Comparison of ENCODE assay signal across 8 cellular contexts in genomic region chr16:54286067-54286329, GRCh38. TPM values are rescaled to one million over a fixed set of nuclear protein-coding genes. Genes with fewer than 3 reads are reported as not detected.
DNase-seq lines count a peak whose midpoint lies in the region; ATAC-seq and TF ChIP-seq lines count a peak whose summit lies in the region.

No MANE protein-coding gene starts in this region.

- peaks cover 49% of the 10 kb centered on the region for H3K4me1 Mint-ChIP-seq in WTC11

- ATAC-seq in HCT116 (no peak), WTC11 (no peak), HG03108 (IDR thresholded peaks at IDR 0.05; ENCODE audit: unreplicated experiment) (no peak), HG03139 (IDR thresholded peaks at IDR 0.05; ENCODE audit: unreplicated experiment) (no peak)

- H3K36me3 ChIP-seq in HCT116 (ENCODE audit: control insufficient read depth in 1 of 2, insufficient read depth in 2 of 2, low read length in 2 of 2): no peaks in the 10 kb centered on the region
- no peaks in the 10 kb centered on the region for H3K36me3 ChIP-seq in hepatocyte (replicated peaks; ENCODE audit: insufficient read depth, low read depth)
- no peaks in the 10 kb centered on the region for H3K36me3 ChIP-seq in spleen

- H3K4me2 ChIP-seq in HCT116 (ENCODE audit: low read length): peak overlapping the region; percentile 96
- H3K4me2 ChIP-seq in hepatocyte: peak overlapping the region; percentile 94

- no peak overlapping the region for H3K27ac ChIP-seq in HCT116 (ENCODE audit: low read depth, low read length)
- peak overlapping the region; percentile 77 for H3K27ac ChIP-seq in hepatocyte
- H3K27ac ChIP-seq in spleen: no peak overlapping the region

- TF ChIP-seq CTCF in HCT116 (IDR thresholded peaks at IDR 0.05 in 2 of 3, conservative IDR thresholded peaks at IDR 0.05 in 1 of 3; ENCODE audit: borderline replicate concordance in 1 of 3, insufficient read depth in 1 of 3, low read depth in 2 of 3, low read length in 2 of 3) (no peak), WTC11 (IDR thresholded peaks at IDR 0.05) (no peak), hepatocyte (IDR thresholded peaks at IDR 0.05; ENCODE audit: poor library complexity) (no peak), spleen (IDR thresholded peaks at IDR 0.05 in 8 of 11, conservative IDR thresholded peaks at IDR 0.05 in 3 of 11) (no peak)

- RAD21 ChIA-PET in HCT116 (lab: Charles Lee; ENCODE audit: low non-redundant PET in 1 of 2, low total read pairs in 2 of 2, uncharacterized antibody in 2 of 2, unreplicated experiment in 2 of 2): no interaction called here

- TF ChIP-seq POLR2A in HCT116 (IDR thresholded peaks at IDR 0.05; ENCODE audit: borderline replicate concordance, extremely low read depth, insufficient read depth, insufficient read length): no peak
- TF ChIP-seq POLR2A in spleen (IDR thresholded peaks at IDR 0.05): no peak

- POLR2A ChIA-PET in HCT116 (lab: Charles Lee) (no interaction called here), WTC11 (lab: Charles Lee) (interaction anchor here (1.0 kb wide), 1 partner anchor 365 kb away, joined by 4 read pairs; no protein-coding TSS in a partner anchor)

- H3K27me3 ChIP-seq in HCT116 (ENCODE audit: insufficient read depth, low read length) (no peaks in the 10 kb centered on the region), hepatocyte (peaks cover 88% of the 10 kb centered on the region), spleen (replicated peaks in 1 of 7) (peaks cover 17 to 100% (median 98%) of the 10 kb centered on the region in 7 donors)

- H3K9me3 ChIP-seq in HCT116 (ENCODE audit: control insufficient read depth in 1 of 2, insufficient read depth in 1 of 2, low read depth in 1 of 2, low read length in 2 of 2): no peaks in the 10 kb centered on the region
- no peaks in the 10 kb centered on the region for H3K9me3 ChIP-seq in hepatocyte (ENCODE audit: low read depth)
- no peaks in the 10 kb centered on the region for H3K9me3 ChIP-seq in spleen

- intact Hi-C loops in HCT116 (cut with micrococcal nuclease): loop anchor here (10.0 kb wide), 3 partner anchors 391 to 669 kb away; no protein-coding TSS in a partner anchor
- intact Hi-C loops in spleen (cut with DNase I; ENCODE audit: low total_unique reads): no loop called here

- no peak overlapping the region for H3K9ac ChIP-seq in HCT116 (ENCODE audit: low read length)

- DNase-seq in HCT116 (ENCODE audit: low read depth, low spot score): no peak
- no peak for DNase-seq in WTC11 (ENCODE audit: low spot score)
- DNase-seq in hepatocyte (ENCODE audit: low spot score): no peak
- DNase-seq in spleen: no peak
- DNase-seq in LoVo (ENCODE audit: low spot score): no peak
- DNase-seq in activated gamma-delta T cell treated with Interleukin-2 at 50 U/mL for 16 hours: no peak

- H3K4me3 Mint-ChIP-seq in WTC11: peak overlapping the region; percentile 85

- peaks cover 93% of the 10 kb centered on the region for H3K27me3 Mint-ChIP-seq in WTC11 (ENCODE audit: low read depth)

- CTCF ChIA-PET in HCT116 (lab: Charles Lee) (no interaction called here), WTC11 (lab: Charles Lee) (interaction anchor here (0.6 to 2.4 kb wide), 9 partner anchors 92 to 736 kb away, joined by 3 to 9 read pairs (median 3); no protein-coding TSS in a partner anchor)

- no peaks in the 10 kb centered on the region for H3K9me2 ChIP-seq in HCT116 (ENCODE audit: insufficient read depth)
- no peaks in the 10 kb centered on the region for H3K9me2 ChIP-seq in hepatocyte (replicated peaks; ENCODE audit: insufficient read depth)

- no TSS peak for BruUV-seq in HCT116 (replicated peaks; lab: Mats Ljungman, UMichigan)

- TF ChIP-seq RAD21 in HCT116 (IDR thresholded peaks at IDR 0.05; ENCODE audit: low read depth): no peak

- H2AFZ ChIP-seq in HCT116 (ENCODE audit: low read depth, low read length, poor library complexity, severe bottlenecking): no peak overlapping the region
- H2AFZ ChIP-seq in hepatocyte: peak overlapping the region; percentile 81

- WGBS in hepatocyte (ENCODE audit: low lambda C conversion rate, missing lambda C conversion rate): 0% methylated on average over 4 of the region's 40 CpGs
- WGBS in spleen, 5 donors: 0 to 3% (median 0%) methylated on average over 3 to 40 of the region's 40 CpGs

- H3K79me2 ChIP-seq in HCT116 (ENCODE audit: insufficient read depth, low read length) (no peaks in the 10 kb centered on the region), hepatocyte (no peaks in the 10 kb centered on the region)

- H3K36me3 Mint-ChIP-seq in WTC11: no peaks in the 10 kb centered on the region

- H3K4me3 ChIP-seq in HCT116 (replicated peaks in 1 of 2; ENCODE audit: low read depth in 1 of 2, low read length in 2 of 2) (peak overlapping the region in 1 of 2 experiments; percentile 38; a peak in 2 of 4 replicates), hepatocyte (peak overlapping the region; percentile 51), spleen (peak overlapping the region in 7 of 8 donors; percentile 20 to 63 (median 41))

- no peaks in the 10 kb centered on the region for H4K20me1 ChIP-seq in HCT116 (ENCODE audit: insufficient read depth)
- H4K20me1 ChIP-seq in hepatocyte (ENCODE audit: insufficient read depth, poor library complexity, severe bottlenecking): no peaks in the 10 kb centered on the region

- H3K4me1 ChIP-seq in HCT116 (ENCODE audit: control insufficient read depth in 1 of 2, insufficient read depth in 2 of 2, low read length in 2 of 2) (peaks cover 7 to 25% of the 10 kb centered on the region in 2 experiments), hepatocyte (ENCODE audit: insufficient read depth) (peaks cover 49% of the 10 kb centered on the region), spleen (peaks cover 2 to 96% (median 65%) of the 10 kb centered on the region in 6 donors)

- H3K9me3 Mint-ChIP-seq in WTC11: no peaks in the 10 kb centered on the region

- H3K27ac Mint-ChIP-seq in WTC11: no peak overlapping the region

TF ChIP-seq in HCT116, 20 proteins besides CTCF, POLR2A, EP300 and RAD21 (continues in another document):
- TF ChIP-seq ELF1 (IDR thresholded peaks at IDR 0.05; ENCODE audit: borderline replicate concordance, low read depth): no peak
- no peak for TF ChIP-seq ZBTB33 (IDR thresholded peaks at IDR 0.05; ENCODE audit: extremely low read depth, insufficient replicate concordance, low read length)
- TF ChIP-seq CEBPB (IDR thresholded peaks at IDR 0.05; ENCODE audit: low read depth): no peak

TF ChIP-seq in WTC11, 78 proteins besides CTCF, POLR2A, EP300 and RAD21:
- TF ChIP-seq, protein P1, sequence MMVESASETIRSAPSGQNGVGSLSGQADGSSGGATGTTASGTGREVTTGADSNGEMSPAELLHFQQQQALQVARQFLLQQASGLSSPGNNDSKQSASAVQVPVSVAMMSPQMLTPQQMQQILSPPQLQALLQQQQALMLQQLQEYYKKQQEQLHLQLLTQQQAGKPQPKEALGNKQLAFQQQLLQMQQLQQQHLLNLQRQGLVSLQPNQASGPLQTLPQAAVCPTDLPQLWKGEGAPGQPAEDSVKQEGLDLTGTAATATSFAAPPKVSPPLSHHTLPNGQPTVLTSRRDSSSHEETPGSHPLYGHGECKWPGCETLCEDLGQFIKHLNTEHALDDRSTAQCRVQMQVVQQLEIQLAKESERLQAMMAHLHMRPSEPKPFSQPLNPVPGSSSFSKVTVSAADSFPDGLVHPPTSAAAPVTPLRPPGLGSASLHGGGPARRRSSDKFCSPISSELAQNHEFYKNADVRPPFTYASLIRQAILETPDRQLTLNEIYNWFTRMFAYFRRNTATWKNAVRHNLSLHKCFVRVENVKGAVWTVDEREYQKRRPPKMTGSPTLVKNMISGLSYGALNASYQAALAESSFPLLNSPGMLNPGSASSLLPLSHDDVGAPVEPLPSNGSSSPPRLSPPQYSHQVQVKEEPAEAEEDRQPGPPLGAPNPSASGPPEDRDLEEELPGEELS (CRISPR knock-in tag; IDR thresholded peaks at IDR 0.05): no peak
- TF ChIP-seq RELA (CRISPR knock-in tag; IDR thresholded peaks at IDR 0.05; ENCODE audit: borderline replicate concordance) (no peak), ZNF232 (CRISPR knock-in tag; IDR thresholded peaks at IDR 0.05) (no peak)

RNA-seq across cellular contexts. Expression of gene IRX3, which starts 0.6 kb away (rescaled TPM):
- 2.0 TPM for total RNA-seq in HCT116 (2021; ENCODE audit: unreplicated experiment)
- 0.89 and 1.1 TPM in 2 replicates for polyA plus RNA-seq in HCT116 (2012)
- 1.1 to 2.2 TPM (median 1.6 TPM) in 3 replicates for total RNA-seq in WTC11 (2021)
- total RNA-seq in hepatocyte: 1.8 and 2.8 TPM in 2 replicates
- 4.4 and 5.2 TPM in 2 replicates for polyA plus RNA-seq in hepatocyte
- under 1 TPM in 2 of 7 donors, not detected in 5; 0.13 to 0.23 TPM for total RNA-seq in spleen
- under 1 TPM in 1 of 3 donors, not detected in 2; 0.03 TPM for polyA plus RNA-seq in spleen
